Comparison of ENCODE assay signal across 9 cellular contexts in the genomic region with DNA sequence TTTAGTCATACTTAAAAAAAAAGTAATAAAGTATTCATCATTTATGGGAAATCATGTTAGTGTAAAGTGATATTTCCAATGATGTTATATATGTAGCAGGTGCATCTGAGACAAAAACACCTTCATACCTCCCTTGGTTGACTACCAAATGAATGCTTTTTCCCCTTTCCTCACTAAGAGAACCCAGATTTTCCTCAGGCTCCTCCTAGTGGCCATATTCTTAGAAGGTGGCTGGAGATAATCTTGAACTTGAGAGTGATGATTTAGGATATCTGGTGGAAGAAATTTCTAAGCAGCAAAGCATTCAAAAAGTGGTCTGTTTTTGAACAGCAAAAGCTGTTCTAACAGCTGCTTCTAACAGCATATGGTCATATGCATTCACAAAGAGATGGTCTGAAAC. TPM values are rescaled to one million over a fixed set of nuclear protein-coding genes. Genes with fewer than 3 reads are reported as not detected.
DNase-seq lines count a peak whose midpoint lies in the region; ATAC-seq, FAIRE-seq and TF ChIP-seq lines count a peak whose summit lies in the region.
"Had no signal": no experiment of that assay in that cellular context is flagged by ENCODE, and none has a peak within 500 bp of the region (broad histone marks: within the 10 kb centered on the region; RNA-seq: fewer than 3 reads in every experiment).

No MANE protein-coding gene starts in this region.

- ATAC-seq in HG03196 (IDR thresholded peaks at IDR 0.05; ENCODE audit: unreplicated experiment): no peak

- no peaks in the 10 kb centered on the region for H3K4me1 ChIP-seq in small intestine (ENCODE audit: control insufficient read depth in 2 of 2, insufficient read depth in 1 of 2, low read depth in 1 of 2, low read length in 1 of 2)

- no peaks in the 10 kb centered on the region for H3K36me3 ChIP-seq in small intestine (ENCODE audit: control insufficient read depth in 2 of 2, insufficient read depth in 2 of 2, low read length in 2 of 2)
- H3K36me3 ChIP-seq: BLaER1 treated with 17β-estradiol and CSF1 and Interleukin-3, amounts not matched to agents 10 nM and 100 nM had no signal

- H3K27ac ChIP-seq in small intestine (ENCODE audit: low read depth in 1 of 2, low read length in 1 of 2): no peak overlapping the region
- H3K27ac ChIP-seq: BLaER1 treated with 17β-estradiol and CSF1 and Interleukin-3, amounts not matched to agents 10 nM and 100 nM had no signal

- H3K27me3 ChIP-seq in small intestine (ENCODE audit: control insufficient read depth in 2 of 2, insufficient read depth in 2 of 2, low read length in 2 of 2): no peaks in the 10 kb centered on the region
- H3K27me3 ChIP-seq: BLaER1 treated with 17β-estradiol and CSF1 and Interleukin-3, amounts not matched to agents 10 nM and 100 nM had no signal

- TF ChIP-seq CTCF in epithelial cell of esophagus (IDR thresholded peaks at IDR 0.05; ENCODE audit: insufficient read depth, low read depth, low read length, missing control alignments): peak; percentile 55

- no peaks in the 10 kb centered on the region for H3K9me3 ChIP-seq in small intestine (ENCODE audit: control insufficient read depth, low read depth)

- no peak overlapping the region for H3K4me3 ChIP-seq in epithelial cell of esophagus (ENCODE audit: low read length)
- H3K4me3 ChIP-seq in small intestine (ENCODE audit: low read depth in 1 of 2, low read length in 2 of 2): no peak overlapping the region
- H3K4me3 ChIP-seq: BLaER1 treated with 17β-estradiol and CSF1 and Interleukin-3, amounts not matched to agents 10 nM and 100 nM had no signal

- DNase-seq in NCI-H82 (lab: John Stamatoyannopoulos, UW) (peak; percentile 26), NCI-H82 treated with DMSO at 0.1 percent for 48 hours (lab: John Stamatoyannopoulos, UW; ENCODE audit: unreplicated experiment) (no peak), NCI-H69 (lab: John Stamatoyannopoulos, UW) (peak; percentile 48), epithelial cell of esophagus (ENCODE audit: low read depth) (peak; percentile 14), small intestine (peak; percentile 10), NCI-H774 (lab: John Stamatoyannopoulos, UW) (no peak), NCI-H510A (lab: John Stamatoyannopoulos, UW) (no peak)

- FAIRE-seq in small intestine (lab: Jason Lieb, UNC): no peak

RNA-seq across cellular contexts. Expression of a gene that starts 16.8 kb away (rescaled TPM):
- polyA plus RNA-seq in small intestine: under 1 TPM in 1 of 3 donors, not detected in 2; 0.33 TPM

Comparison
In these comparisons a context has a peak if more than half of its experiments do, and no peak if none do; other contexts are left out.
1. DNase-seq: peak in NCI-H82 (single experiment), NCI-H69 (single experiment), epithelial cell of esophagus (single experiment) and small intestine (single experiment); none in NCI-H82 treated with DMSO at 0.1 percent for 48 hours (single experiment), NCI-H774 (single experiment) and NCI-H510A (single experiment).